1 cellular context compared by ENCODE assay signal in the genomic region with DNA sequence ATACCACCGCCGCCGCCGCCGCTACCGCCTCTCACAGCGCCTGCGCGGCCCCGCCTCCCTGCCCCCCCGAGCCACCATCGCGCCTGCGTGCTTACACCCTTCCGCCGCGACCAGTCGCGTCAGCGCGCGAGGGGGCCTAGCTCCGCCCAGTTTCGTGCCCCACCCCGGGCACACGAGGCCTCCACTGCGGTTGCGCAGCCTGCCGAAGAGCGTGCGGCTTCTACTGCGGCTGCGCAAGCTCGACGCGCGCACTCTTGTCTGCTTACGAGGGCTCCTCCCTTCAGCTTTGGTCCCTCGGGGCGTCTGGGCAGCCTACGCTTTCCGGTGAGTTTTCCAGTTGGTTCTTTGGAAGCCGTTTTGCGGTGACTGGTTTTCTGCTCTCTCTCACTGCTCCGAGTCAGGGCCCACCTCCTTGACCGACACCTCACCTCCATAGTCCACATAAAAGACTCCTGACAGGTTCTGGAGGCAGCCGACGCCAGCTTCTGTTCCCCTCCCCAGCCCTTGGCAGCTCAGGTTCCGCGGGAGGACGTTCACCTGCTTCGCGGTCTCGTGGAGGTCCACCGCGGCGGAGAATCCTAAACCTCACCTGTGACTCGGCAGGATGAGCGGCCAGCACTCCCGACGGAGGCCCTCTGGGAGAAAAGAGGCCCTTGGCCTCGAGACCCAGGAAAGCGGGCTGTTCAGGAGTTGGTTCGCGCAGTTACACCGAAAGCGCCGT.
TF ChIP-seq lines count a peak whose summit lies in the region.

A gene (minus strand): TSS at position 35 of the 721 bp plus-strand sequence. CDS start 65 bp downstream, outside the sequence.

TF ChIP-seq in WTC11, 78 proteins besides CTCF, POLR2A, EP300 and RAD21 (continued from another document):
- TF ChIP-seq, protein P1, sequence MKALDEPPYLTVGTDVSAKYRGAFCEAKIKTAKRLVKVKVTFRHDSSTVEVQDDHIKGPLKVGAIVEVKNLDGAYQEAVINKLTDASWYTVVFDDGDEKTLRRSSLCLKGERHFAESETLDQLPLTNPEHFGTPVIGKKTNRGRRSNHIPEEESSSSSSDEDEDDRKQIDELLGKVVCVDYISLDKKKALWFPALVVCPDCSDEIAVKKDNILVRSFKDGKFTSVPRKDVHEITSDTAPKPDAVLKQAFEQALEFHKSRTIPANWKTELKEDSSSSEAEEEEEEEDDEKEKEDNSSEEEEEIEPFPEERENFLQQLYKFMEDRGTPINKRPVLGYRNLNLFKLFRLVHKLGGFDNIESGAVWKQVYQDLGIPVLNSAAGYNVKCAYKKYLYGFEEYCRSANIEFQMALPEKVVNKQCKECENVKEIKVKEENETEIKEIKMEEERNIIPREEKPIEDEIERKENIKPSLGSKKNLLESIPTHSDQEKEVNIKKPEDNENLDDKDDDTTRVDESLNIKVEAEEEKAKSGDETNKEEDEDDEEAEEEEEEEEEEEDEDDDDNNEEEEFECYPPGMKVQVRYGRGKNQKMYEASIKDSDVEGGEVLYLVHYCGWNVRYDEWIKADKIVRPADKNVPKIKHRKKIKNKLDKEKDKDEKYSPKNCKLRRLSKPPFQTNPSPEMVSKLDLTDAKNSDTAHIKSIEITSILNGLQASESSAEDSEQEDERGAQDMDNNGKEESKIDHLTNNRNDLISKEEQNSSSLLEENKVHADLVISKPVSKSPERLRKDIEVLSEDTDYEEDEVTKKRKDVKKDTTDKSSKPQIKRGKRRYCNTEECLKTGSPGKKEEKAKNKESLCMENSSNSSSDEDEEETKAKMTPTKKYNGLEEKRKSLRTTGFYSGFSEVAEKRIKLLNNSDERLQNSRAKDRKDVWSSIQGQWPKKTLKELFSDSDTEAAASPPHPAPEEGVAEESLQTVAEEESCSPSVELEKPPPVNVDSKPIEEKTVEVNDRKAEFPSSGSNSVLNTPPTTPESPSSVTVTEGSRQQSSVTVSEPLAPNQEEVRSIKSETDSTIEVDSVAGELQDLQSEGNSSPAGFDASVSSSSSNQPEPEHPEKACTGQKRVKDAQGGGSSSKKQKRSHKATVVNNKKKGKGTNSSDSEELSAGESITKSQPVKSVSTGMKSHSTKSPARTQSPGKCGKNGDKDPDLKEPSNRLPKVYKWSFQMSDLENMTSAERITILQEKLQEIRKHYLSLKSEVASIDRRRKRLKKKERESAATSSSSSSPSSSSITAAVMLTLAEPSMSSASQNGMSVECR (CRISPR knock-in tag; IDR thresholded peaks at IDR 0.05; ENCODE audit: borderline replicate concordance), result no peak; the same call in 1 of the 2 replicates
- no peak for TF ChIP-seq JUN (CRISPR knock-in tag; IDR thresholded peaks at IDR 0.05)
- TF ChIP-seq TEAD4 (CRISPR knock-in tag; IDR thresholded peaks at IDR 0.05), result no peak
